9 cellular contexts compared by ENCODE assay signal in genomic region chr16:86664518-86665318, GRCh38.
DNase-seq lines count a peak whose midpoint lies in the region; ATAC-seq and TF ChIP-seq lines count a peak whose summit lies in the region.
"Had no signal": no experiment of that assay in that cellular context is flagged by ENCODE, and none has a peak within 500 bp of the region (broad histone marks: within the 10 kb centered on the region; RNA-seq: fewer than 3 reads in every experiment).

No MANE protein-coding gene starts in this region.

- H3K9me3 ChIP-seq in Caco-2 (peaks cover 15% of the 10 kb centered on the region; the same call in 1 of the 2 replicates), mesodermal cell (ENCODE audit: control insufficient read depth, low read length) (peaks cover 18% of the 10 kb centered on the region), gastroesophageal sphincter (peaks cover 0 to 9% (median 0%) of the 10 kb centered on the region in 3 donors)

- no peak overlapping the region for H3K9ac ChIP-seq in KMS-11
- H3K9ac ChIP-seq: parathyroid adenoma had no signal

- TF ChIP-seq EP300 in gastroesophageal sphincter (IDR thresholded peaks at IDR 0.05) = no peak

- DNase-seq in Caco-2 = peak; percentile 49 to 83
- peak; percentile 25 for DNase-seq in activated gamma-delta T cell treated with anti-CD3 and anti-CD28 coated beads, Interleukin-2, amount 50 U/mL, for 16 hours (ENCODE audit: low read depth)
- DNase-seq in NCI-H82 treated with DMSO at 0.1 percent for 48 hours (lab: John Stamatoyannopoulos, UW; ENCODE audit: unreplicated experiment) = no peak
- DNase-seq in NCI-H510A (lab: John Stamatoyannopoulos, UW) = no peak

- ATAC-seq in GM21447 (IDR thresholded peaks at IDR 0.05; ENCODE audit: unreplicated experiment) (peak; percentile 73), gastroesophageal sphincter (no peak)

- peak overlapping the region; percentile 76 for H3K27ac Mint-ChIP-seq in Caco-2 (ENCODE audit: unreplicated experiment)

- H3K27me3 ChIP-seq in Caco-2 (replicated peaks; ENCODE audit: control insufficient read depth, insufficient read depth, low read length) (no peaks in the 10 kb centered on the region), KMS-11 (ENCODE audit: insufficient read depth, low read depth) (peaks cover 7% of the 10 kb centered on the region; the same call in 1 of the 2 replicates), gastroesophageal sphincter (peaks cover 77% of the 10 kb centered on the region)

- no peak overlapping the region for H3K27ac ChIP-seq in KMS-11
- peak overlapping the region; percentile 65 for H3K27ac ChIP-seq in mesodermal cell (ENCODE audit: low read depth, low read length, severe bottlenecking)
- no peak overlapping the region for H3K27ac ChIP-seq in gastroesophageal sphincter
- H3K27ac ChIP-seq: parathyroid adenoma had no signal

- no peak overlapping the region for H3K4me3 ChIP-seq in Caco-2 (ENCODE audit: low read depth, low read length)
- H3K4me3 ChIP-seq in KMS-11 (IDR thresholded peaks at IDR 0.05; ENCODE audit: insufficient read depth, low read depth, low read length) = no peak overlapping the region
- H3K4me3 ChIP-seq in mesodermal cell (ENCODE audit: extremely low read depth, insufficient read depth, low read length, poor library complexity, severe bottlenecking) = no peak overlapping the region
- no peak overlapping the region for H3K4me3 ChIP-seq in gastroesophageal sphincter

- BruUV-seq in Caco-2 (replicated peaks; lab: Mats Ljungman, UMichigan) = no TSS peak

- peak overlapping the region; percentile 50 for H3K4me3 Mint-ChIP-seq in Caco-2 (ENCODE audit: unreplicated experiment)

- H3K9me3 Mint-ChIP-seq in Caco-2 (ENCODE audit: unreplicated experiment) = peaks cover 12% of the 10 kb centered on the region

- no peaks in the 10 kb centered on the region for H4K20me1 ChIP-seq in KMS-11 (ENCODE audit: insufficient read depth)

- POLR2A ChIA-PET in Caco-2 (lab: Charles Lee) = no interaction called here

- peaks cover 7% of the 10 kb centered on the region for H3K36me3 Mint-ChIP-seq in Caco-2 (ENCODE audit: insufficient read depth, unreplicated experiment)

- peaks cover 15% of the 10 kb centered on the region for H3K4me1 ChIP-seq in Caco-2
- H3K4me1 ChIP-seq in KMS-11 (ENCODE audit: low read depth, poor library complexity, severe bottlenecking) = peaks cover 14% of the 10 kb centered on the region
- peaks cover 42% of the 10 kb centered on the region for H3K4me1 ChIP-seq in mesodermal cell (ENCODE audit: control insufficient read depth, insufficient read depth, low read length, poor library complexity, severe bottlenecking)
- peaks cover 0 to 4% (median 0%) of the 10 kb centered on the region in 3 donors for H3K4me1 ChIP-seq in gastroesophageal sphincter
- H3K4me1 ChIP-seq: parathyroid adenoma had no signal

- H3K27me3 Mint-ChIP-seq in Caco-2 (ENCODE audit: insufficient read depth, unreplicated experiment) = no peaks in the 10 kb centered on the region

- no peak for TF ChIP-seq POLR2A in gastroesophageal sphincter (IDR thresholded peaks at IDR 0.05)

- intact Hi-C loops in Caco-2 (cut with micrococcal nuclease; ENCODE audit: unreplicated experiment) = no loop called here

- TF ChIP-seq CTCF in Caco-2 (IDR thresholded peaks at IDR 0.05; ENCODE audit: insufficient read depth in 1 of 2, low read depth in 1 of 2, low read length in 1 of 2, severe bottlenecking in 1 of 2, unreplicated experiment in 1 of 2) = no peak
- TF ChIP-seq CTCF in KMS-11 (conservative IDR thresholded peaks at IDR 0.05; ENCODE audit: low read depth, low read length) = no peak
- no peak for TF ChIP-seq CTCF in gastroesophageal sphincter (IDR thresholded peaks at IDR 0.05)

- H3K4me1 Mint-ChIP-seq in Caco-2 (ENCODE audit: low read depth, unreplicated experiment) = peaks cover 10% of the 10 kb centered on the region

- 89 to 93% methylated on average over 10 to 11 of the region's 12 CpGs for WGBS in mesodermal cell (ENCODE audit: insufficient coverage in 2 of 2), 2 experiments
- 58 to 100% methylated on average over 1 to 5 of the region's 12 CpGs for WGBS in gastroesophageal sphincter (ENCODE audit: low coverage in 1 of 2), 2 donors

- H3K36me3 ChIP-seq in Caco-2 (ENCODE audit: control insufficient read depth, insufficient read depth, low read length) (no peaks in the 10 kb centered on the region), KMS-11 (ENCODE audit: insufficient read depth) (no peaks in the 10 kb centered on the region), mesodermal cell (ENCODE audit: control insufficient read depth, insufficient read depth, low read length) (no peaks in the 10 kb centered on the region), gastroesophageal sphincter (no peaks in the 10 kb centered on the region)

- CTCF ChIA-PET in Caco-2 (lab: Charles Lee) = interaction anchor here (0.7 kb wide), 1 partner anchor 1744 kb away, joined by 3 read pairs; no protein-coding TSS in a partner anchor

- H2AFZ ChIP-seq in KMS-11 (ENCODE audit: low read depth) = no peak overlapping the region
- H2AFZ ChIP-seq: parathyroid adenoma had no signal

- no peaks in the 10 kb centered on the region for H3K79me2 ChIP-seq in KMS-11 (ENCODE audit: insufficient read depth, low read depth)
- H3K79me2 ChIP-seq: parathyroid adenoma had no signal

- 0 out of 2 replicates have a peak overlapping the region, but pooled peaks have one; percentile 13 for H3K4me2 ChIP-seq in KMS-11

Comparison
In these comparisons a context has a peak if more than half of its experiments do, and no peak if none do; other contexts are left out.
1. DNase-seq: peak in Caco-2 (2 of 2) and activated gamma-delta T cell treated with anti-CD3 and anti-CD28 coated beads, Interleukin-2, amount 50 U/mL, for 16 hours (single experiment); none in NCI-H82 treated with DMSO at 0.1 percent for 48 hours (single experiment) and NCI-H510A (single experiment).